Comparison of ENCODE assay signal across 18 cellular contexts in the genomic region with DNA sequence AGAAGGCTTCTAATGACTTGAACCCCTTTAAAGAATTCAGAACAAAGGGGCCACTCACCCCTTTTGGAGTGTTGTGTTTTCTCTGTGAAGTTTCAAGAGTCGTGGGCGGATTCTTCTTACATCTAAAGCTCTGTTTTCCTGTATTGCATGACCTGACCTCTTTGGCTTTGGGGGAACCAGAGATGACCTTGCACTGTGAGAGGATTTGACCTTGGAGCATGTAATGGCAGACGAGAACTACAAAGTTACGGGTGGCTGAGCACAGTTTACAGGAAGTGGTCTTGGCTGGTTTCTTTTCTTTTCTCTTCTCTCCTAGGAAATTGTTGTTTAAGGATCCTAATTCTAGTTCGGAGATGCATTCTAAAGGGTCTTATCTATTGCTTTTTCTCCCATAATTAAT.
"Had no signal": no experiment of that assay in that cellular context is flagged by ENCODE, and none has a peak within 500 bp of the region (broad histone marks: within the 10 kb centered on the region; RNA-seq: fewer than 3 reads in every experiment).

No MANE protein-coding gene starts in this region.

- DNase-seq: activated CD4-positive, alpha-beta memory T cell treated with anti-CD3 and anti-CD28 coated beads for 36 hours; activated CD4-positive, CD25-positive, alpha-beta regulatory T cell treated with anti-CD3 and anti-CD28 coated beads, Interleukin-2, amount 50 U/mL, for 72 hours; activated naive CD4-positive, alpha-beta T cell treated with anti-CD3 and anti-CD28 coated beads, Interleukin-2, amount 10 ng/mL, durations not matched to agents 7 days and 5 days; caudate nucleus; colonic mucosa; effector CD4-positive, alpha-beta T cell; foreskin melanocyte; head of caudate nucleus; natural killer cell; psoas muscle; sigmoid colon; stimulated activated CD4-positive, alpha-beta T cell treated with anti-CD3 and anti-CD28 coated beads, Interleukin-12 subunit alpha, Interleukin-12 subunit beta, amount 100 ng/mL, for 4 hours; T-helper 9 cell; testis had no signal

- H3K4me3 Mint-ChIP-seq: activated CD4-positive, alpha-beta memory T cell treated with anti-CD3 and anti-CD28 coated beads for 36 hours; activated naive CD4-positive, alpha-beta T cell treated with anti-CD3 and anti-CD28 coated beads, Interleukin-2, amount 10 ng/mL, durations not matched to agents 7 days and 5 days; natural killer cell; stimulated activated naive CD8-positive, alpha-beta T cell treated with anti-CD3 and anti-CD28 coated beads, Interleukin-15, Interleukin-2, amounts not matched to agents 100 ng/mL and 50 ng/mL, for 24 hours had no signal

- H3K36me3 ChIP-seq: colonic mucosa, sigmoid colon had no signal

- H3K4me3 ChIP-seq: colonic mucosa, psoas muscle, sigmoid colon, testis had no signal

- H3K4me1 Mint-ChIP-seq: natural killer cell had no signal

- H3K27ac Mint-ChIP-seq: activated CD4-positive, alpha-beta memory T cell treated with anti-CD3 and anti-CD28 coated beads for 36 hours; activated naive CD4-positive, alpha-beta T cell treated with anti-CD3 and anti-CD28 coated beads, Interleukin-2, amount 10 ng/mL, durations not matched to agents 7 days and 5 days; activated T-helper 2 cell treated with anti-CD3 and anti-CD28 coated beads, Interferon-gamma antibody, Interleukin-2, Interleukin-4, amounts not matched to agents 10 μg/mL and 5 μg/mL and 100 μg/mL, durations not matched to agents 14 hours and 24 hours and 36 hours; natural killer cell; stimulated activated naive CD8-positive, alpha-beta T cell treated with anti-CD3 and anti-CD28 coated beads, Interleukin-15, Interleukin-2, amounts not matched to agents 100 ng/mL and 50 ng/mL, for 24 hours had no signal

- H3K27me3 ChIP-seq: colonic mucosa, testis had no signal

- ATAC-seq: natural killer cell, psoas muscle had no signal

- FAIRE-seq: endothelial cell of umbilical vein, islet of Langerhans had no signal

- H3K9me3 Mint-ChIP-seq: natural killer cell had no signal
